17 cellular contexts compared by ENCODE assay signal in the genomic region with DNA sequence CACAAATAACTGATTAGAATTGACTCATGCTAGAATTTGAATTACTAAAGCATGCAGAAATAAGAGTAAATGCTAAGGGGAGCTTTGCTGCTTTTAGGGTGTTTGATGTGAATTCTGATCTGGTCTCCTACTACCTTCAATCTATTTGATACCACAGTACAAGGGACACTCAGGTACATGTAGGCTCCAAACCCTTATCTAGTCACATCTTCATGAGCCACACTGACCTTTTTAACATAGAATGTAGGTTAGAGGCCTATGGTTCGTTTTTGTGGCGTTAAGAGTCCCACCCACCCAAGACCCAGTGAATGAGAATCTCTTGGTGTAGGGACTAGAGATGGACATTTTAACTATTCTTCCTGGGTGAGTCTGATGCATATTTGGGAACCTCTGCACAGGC.
DNase-seq lines count a peak whose midpoint lies in the region; ATAC-seq and TF ChIP-seq lines count a peak whose summit lies in the region.
"Had no signal": no experiment of that assay in that cellular context is flagged by ENCODE, and none has a peak within 500 bp of the region (broad histone marks: within the 10 kb centered on the region; RNA-seq: fewer than 3 reads in every experiment).

No MANE protein-coding gene starts in this region.

- H3K36me3 Mint-ChIP-seq in CD4-positive, CD25-positive, alpha-beta regulatory T cell: peaks cover 8% of the 10 kb centered on the region
- H3K36me3 Mint-ChIP-seq in CD4-positive, alpha-beta T cell (ENCODE audit: low read depth): no peaks in the 10 kb centered on the region
- H3K36me3 Mint-ChIP-seq in activated CD8-positive, alpha-beta T cell treated with anti-CD3 and anti-CD28 coated beads, Interleukin-2, amount 10 ng/mL, durations not matched to agents 7 days and 5 days (ENCODE audit: low read depth): no peaks in the 10 kb centered on the region
- H3K36me3 Mint-ChIP-seq in type B pancreatic cell: no peaks in the 10 kb centered on the region

- no peaks in the 10 kb centered on the region for H3K36me3 ChIP-seq in CD4-positive, CD25-positive, alpha-beta regulatory T cell (ENCODE audit: control insufficient read depth, insufficient read depth, low read length)
- H3K36me3 ChIP-seq in mesendoderm (ENCODE audit: control insufficient read depth, insufficient read depth, low read length): no peaks in the 10 kb centered on the region
- no peaks in the 10 kb centered on the region for H3K36me3 ChIP-seq in gastroesophageal sphincter

- no peak overlapping the region for H2BK5ac ChIP-seq in mesendoderm (ENCODE audit: low read length)

- no peak for DNase-seq in CD4-positive, CD25-positive, alpha-beta regulatory T cell
- no peak for DNase-seq in CD4-positive, alpha-beta T cell
- no peak for DNase-seq in activated CD8-positive, alpha-beta T cell treated with anti-CD3 and anti-CD28 coated beads, Interleukin-2, amount 10 ng/mL, durations not matched to agents 7 days and 5 days
- DNase-seq in mesendoderm (no peak), type B pancreatic cell (ENCODE audit: extremely low spot score, unreplicated experiment) (no peak), kidney glomerular epithelial cell (lab: John Stamatoyannopoulos, UW) (no peak)
- DNase-seq: activated B cell treated with CpG ODN at 0.5 μM for 24 hours, activated gamma-delta T cell, mucosa of descending colon, MV-4-11, NCI-H1694, NCI-H526 had no signal

- H3K79me2 ChIP-seq in mesendoderm (ENCODE audit: control insufficient read depth, insufficient read depth, low read length): no peaks in the 10 kb centered on the region

- CTCF ChIA-PET in CD4-positive, alpha-beta T cell (lab: Charles Lee): interaction anchor here (0.7 to 1.0 kb wide), 3 partner anchors 11 to 57 kb away, joined by 3 read pairs; no protein-coding TSS in a partner anchor
- CTCF ChIA-PET in activated CD8-positive, alpha-beta T cell treated with anti-CD3 and anti-CD28 coated beads, Interleukin-2, amount 10 ng/mL, durations not matched to agents 7 days and 5 days (lab: Charles Lee): interaction anchor here (0.9 to 1.3 kb wide), 2 partner anchors 18 to 259 kb away, joined by 3 to 5 read pairs; no protein-coding TSS in a partner anchor

- no peak overlapping the region for H3K9ac ChIP-seq in mesendoderm (ENCODE audit: low read length)
- H3K9ac ChIP-seq: KMS-11 had no signal

- no peak for TF ChIP-seq EP300 in gastroesophageal sphincter (IDR thresholded peaks at IDR 0.05)

- H2BK120ac ChIP-seq in mesendoderm (ENCODE audit: low read depth, low read length): peak overlapping the region; percentile 61

- H3K4me3 Mint-ChIP-seq in CD4-positive, CD25-positive, alpha-beta regulatory T cell: peak overlapping the region; percentile 61 to 89 (median 82)
- H3K4me3 Mint-ChIP-seq in CD4-positive, alpha-beta T cell: peak overlapping the region; percentile 80
- H3K4me3 Mint-ChIP-seq in activated CD8-positive, alpha-beta T cell treated with anti-CD3 and anti-CD28 coated beads, Interleukin-2, amount 10 ng/mL, durations not matched to agents 7 days and 5 days: peak overlapping the region; percentile 13
- no peak overlapping the region for H3K4me3 Mint-ChIP-seq in type B pancreatic cell
- H3K4me3 Mint-ChIP-seq: activated B cell treated with CpG ODN at 0.5 μM for 24 hours, neural crest cell had no signal

- no peaks in the 10 kb centered on the region for H3K9me3 ChIP-seq in CD4-positive, CD25-positive, alpha-beta regulatory T cell (ENCODE audit: control insufficient read depth in 2 of 2, low read length in 2 of 2)
- no peaks in the 10 kb centered on the region for H3K9me3 ChIP-seq in CD4-positive, alpha-beta T cell (ENCODE audit: control insufficient read depth, low read length)
- H3K9me3 ChIP-seq in gastroesophageal sphincter: no peaks in the 10 kb centered on the region
- H3K9me3 ChIP-seq: mucosa of descending colon had no signal

- peaks cover 27 to 78% (median 59%) of the 10 kb centered on the region in 4 donors for H3K4me1 Mint-ChIP-seq in CD4-positive, CD25-positive, alpha-beta regulatory T cell
- H3K4me1 Mint-ChIP-seq in CD4-positive, alpha-beta T cell (ENCODE audit: low read depth): peaks cover 75% of the 10 kb centered on the region
- peaks cover 9% of the 10 kb centered on the region for H3K4me1 Mint-ChIP-seq in activated CD8-positive, alpha-beta T cell treated with anti-CD3 and anti-CD28 coated beads, Interleukin-2, amount 10 ng/mL, durations not matched to agents 7 days and 5 days (ENCODE audit: low read depth)
- peaks cover 42% of the 10 kb centered on the region for H3K4me1 Mint-ChIP-seq in type B pancreatic cell (ENCODE audit: unreplicated experiment)
- H3K4me1 Mint-ChIP-seq: activated B cell treated with CpG ODN at 0.5 μM for 24 hours, neural crest cell had no signal

- no peak overlapping the region for H3K18ac ChIP-seq in mesendoderm (ENCODE audit: low read length)

- no peaks in the 10 kb centered on the region for H3K27me3 ChIP-seq in CD4-positive, CD25-positive, alpha-beta regulatory T cell (ENCODE audit: control insufficient read depth, insufficient read depth, low read length)
- no peaks in the 10 kb centered on the region for H3K27me3 ChIP-seq in CD4-positive, alpha-beta T cell (ENCODE audit: control insufficient read depth, insufficient read depth, low read length)
- H3K27me3 ChIP-seq in mesendoderm (ENCODE audit: insufficient read depth, low read length, poor library complexity): no peaks in the 10 kb centered on the region
- no peaks in the 10 kb centered on the region for H3K27me3 ChIP-seq in gastroesophageal sphincter

- no peak overlapping the region for H3K23ac ChIP-seq in mesendoderm (ENCODE audit: low read length)

- no peak overlapping the region for H3K56ac ChIP-seq in mesendoderm (ENCODE audit: low read length)

- no peak overlapping the region for H3K4ac ChIP-seq in mesendoderm (ENCODE audit: low read depth, low read length)

- peak overlapping the region; percentile 88 for H2BK15ac ChIP-seq in mesendoderm (replicated peaks; ENCODE audit: low read depth)

- peaks cover 64% of the 10 kb centered on the region for H3K4me1 ChIP-seq in CD4-positive, CD25-positive, alpha-beta regulatory T cell (ENCODE audit: control insufficient read depth, insufficient read depth, low read length, poor library complexity, severe bottlenecking)
- H3K4me1 ChIP-seq in mesendoderm (ENCODE audit: control insufficient read depth, low read depth, low read length): peaks cover 4% of the 10 kb centered on the region
- H3K4me1 ChIP-seq in gastroesophageal sphincter: peaks cover 0 to 44% (median 0%) of the 10 kb centered on the region in 3 donors

- intact Hi-C loops in CD4-positive, alpha-beta T cell (cut with DNase I, micrococcal nuclease): loop anchor here (2.0 to 5.0 kb wide), 3 partner anchors 19 to 63 kb away; no protein-coding TSS in a partner anchor

- ATAC-seq in CD4-positive, CD25-positive, alpha-beta regulatory T cell (ENCODE audit: low read depth in 2 of 2): peak in 1 of 2 donors; percentile 32
- ATAC-seq in CD4-positive, alpha-beta T cell (ENCODE audit: poor library complexity): no peak
- ATAC-seq in activated CD8-positive, alpha-beta T cell treated with anti-CD3 and anti-CD28 coated beads, Interleukin-2, amount 10 ng/mL, durations not matched to agents 7 days and 5 days: peak; percentile 32
- ATAC-seq in gastroesophageal sphincter: no peak
- ATAC-seq: HCT116 had no signal

- WGBS in mesendoderm (ENCODE audit: extremely low coverage, insufficient coverage, low lambda C conversion rate): no CpG with 5 or more reads among the region's 2 CpGs
- 88 to 100% methylated on average over 2 of the region's 2 CpGs for WGBS in gastroesophageal sphincter (ENCODE audit: low coverage in 1 of 2), 2 donors

- H3K27me3 Mint-ChIP-seq in CD4-positive, CD25-positive, alpha-beta regulatory T cell: no peaks in the 10 kb centered on the region
- H3K27me3 Mint-ChIP-seq in CD4-positive, alpha-beta T cell: no peaks in the 10 kb centered on the region
- H3K27me3 Mint-ChIP-seq in activated CD8-positive, alpha-beta T cell treated with anti-CD3 and anti-CD28 coated beads, Interleukin-2, amount 10 ng/mL, durations not matched to agents 7 days and 5 days (ENCODE audit: low read depth): peaks cover 2% of the 10 kb centered on the region
- H3K27me3 Mint-ChIP-seq in type B pancreatic cell: peaks cover 10% of the 10 kb centered on the region
- H3K27me3 Mint-ChIP-seq: activated B cell treated with CpG ODN at 0.5 μM for 24 hours had no signal

- peak overlapping the region; percentile 94 to 99 (median 96) for H3K27ac Mint-ChIP-seq in CD4-positive, CD25-positive, alpha-beta regulatory T cell
- H3K27ac Mint-ChIP-seq in CD4-positive, alpha-beta T cell: peak overlapping the region; percentile 93
- no peak overlapping the region for H3K27ac Mint-ChIP-seq in activated CD8-positive, alpha-beta T cell treated with anti-CD3 and anti-CD28 coated beads, Interleukin-2, amount 10 ng/mL, durations not matched to agents 7 days and 5 days
- no peak overlapping the region for H3K27ac Mint-ChIP-seq in type B pancreatic cell
- H3K27ac Mint-ChIP-seq: activated B cell treated with CpG ODN at 0.5 μM for 24 hours had no signal

- H3K27ac ChIP-seq in CD4-positive, CD25-positive, alpha-beta regulatory T cell (ENCODE audit: insufficient read depth, low read length, poor library complexity, severe bottlenecking): peak overlapping the region; percentile 88
- peak overlapping the region; percentile 38 for H3K27ac ChIP-seq in CD4-positive, alpha-beta T cell (ENCODE audit: low read depth, low read length)
- H3K27ac ChIP-seq in mesendoderm (ENCODE audit: low read depth, low read length) (no peak overlapping the region), gastroesophageal sphincter (no peak overlapping the region)
- H3K27ac ChIP-seq: epithelial cell of prostate, KMS-11 had no signal

- TF ChIP-seq POLR2A in gastroesophageal sphincter (IDR thresholded peaks at IDR 0.05): no peak

- no peak overlapping the region for H2AK5ac ChIP-seq in mesendoderm (ENCODE audit: low read length)

- no peak overlapping the region for H3K4me2 ChIP-seq in mesendoderm (ENCODE audit: low read length)
- H3K4me2 ChIP-seq: KMS-11 had no signal

- no peaks in the 10 kb centered on the region for H3K79me1 ChIP-seq in mesendoderm (ENCODE audit: low read length)

- POLR2A ChIA-PET in CD4-positive, alpha-beta T cell (lab: Charles Lee): interaction anchor here (0.6 to 3.6 kb wide), 18 partner anchors 10 to 370 kb away, joined by 3 to 35 read pairs (median 4); partner anchors contain the start of genes HSPD1, HSPE1 and PLCL1
- POLR2A ChIA-PET in activated CD8-positive, alpha-beta T cell treated with anti-CD3 and anti-CD28 coated beads, Interleukin-2, amount 10 ng/mL, durations not matched to agents 7 days and 5 days (lab: Charles Lee): no interaction called here

- no peak overlapping the region for H4K8ac ChIP-seq in mesendoderm (ENCODE audit: low read depth, low read length)

- TF ChIP-seq CTCF in CD4-positive, alpha-beta T cell (IDR thresholded peaks at IDR 0.05): no peak
- TF ChIP-seq CTCF in type B pancreatic cell (conservative IDR thresholded peaks at IDR 0.05) (no peak), gastroesophageal sphincter (IDR thresholded peaks at IDR 0.05) (no peak)

- H3K4me3 ChIP-seq in CD4-positive, CD25-positive, alpha-beta regulatory T cell (ENCODE audit: low read depth, low read length): peak overlapping the region; percentile 77
- H3K4me3 ChIP-seq in mesendoderm (ENCODE audit: low read length) (no peak overlapping the region), gastroesophageal sphincter (no peak overlapping the region)
- H3K4me3 ChIP-seq: mucosa of descending colon had no signal

- H3K9me3 Mint-ChIP-seq in CD4-positive, CD25-positive, alpha-beta regulatory T cell: no peaks in the 10 kb centered on the region
- H3K9me3 Mint-ChIP-seq in CD4-positive, alpha-beta T cell: no peaks in the 10 kb centered on the region
- H3K9me3 Mint-ChIP-seq in activated CD8-positive, alpha-beta T cell treated with anti-CD3 and anti-CD28 coated beads, Interleukin-2, amount 10 ng/mL, durations not matched to agents 7 days and 5 days (ENCODE audit: insufficient read depth): no peaks in the 10 kb centered on the region
- H3K9me3 Mint-ChIP-seq in type B pancreatic cell: no peaks in the 10 kb centered on the region
- H3K9me3 Mint-ChIP-seq: activated B cell treated with CpG ODN at 0.5 μM for 24 hours, neural crest cell had no signal

- H4K5ac ChIP-seq in mesendoderm (ENCODE audit: low read length): no peak overlapping the region

Comparison
In these comparisons a context has a peak if more than half of its experiments do, and no peak if none do; other contexts are left out.
1. H3K27ac ChIP-seq: peak in CD4-positive, CD25-positive, alpha-beta regulatory T cell (single experiment) and CD4-positive, alpha-beta T cell (single experiment); none in mesendoderm (single experiment) and gastroesophageal sphincter (0 of 4).
2. H3K27ac Mint-ChIP-seq: peak in CD4-positive, CD25-positive, alpha-beta regulatory T cell (3 of 3) and CD4-positive, alpha-beta T cell (single experiment); none in activated CD8-positive, alpha-beta T cell treated with anti-CD3 and anti-CD28 coated beads, Interleukin-2, amount 10 ng/mL, durations not matched to agents 7 days and 5 days (single experiment) and type B pancreatic cell (single experiment).